Comparison of ENCODE assay signal across 9 cellular contexts in the genomic region with DNA sequence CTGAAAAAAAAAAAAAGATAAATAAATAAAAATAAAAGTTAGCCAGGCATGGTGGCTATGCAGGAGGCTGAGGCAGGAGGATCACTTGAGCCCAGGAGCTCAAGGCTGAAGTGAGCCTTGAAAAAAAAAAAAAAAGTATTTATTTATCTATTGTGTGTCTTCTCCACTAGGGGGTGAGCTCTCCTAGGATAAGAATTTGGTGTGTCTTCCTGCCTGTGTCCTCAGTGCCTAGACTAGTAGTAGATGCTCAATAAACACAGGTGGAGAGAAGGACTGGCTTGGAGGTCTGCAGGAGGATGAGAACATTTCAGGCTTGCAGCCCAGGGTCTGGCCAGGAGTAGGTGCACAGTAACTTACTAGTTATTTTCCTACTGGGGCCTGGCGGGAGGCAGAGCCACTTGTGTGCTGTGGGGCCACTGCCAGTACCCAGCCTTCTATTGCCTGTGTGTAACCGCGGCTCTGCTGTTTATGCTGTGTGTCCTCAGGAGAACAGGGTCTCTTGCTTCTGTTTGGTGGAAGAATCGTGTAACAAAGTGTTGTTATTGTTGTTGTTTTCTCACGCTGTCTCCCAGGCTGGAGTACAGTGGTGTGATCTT. TPM values are rescaled to one million over a fixed set of nuclear protein-coding genes. Genes with fewer than 3 reads are reported as not detected.
A peak's percentile ranks its signal among the peaks of the same experiment; 100 is the strongest.
DNase-seq lines count a peak whose midpoint lies in the region; ATAC-seq and TF ChIP-seq lines count a peak whose summit lies in the region.
"Had no signal": no experiment of that assay in that cellular context is flagged by ENCODE, and none has a peak within 500 bp of the region (broad histone marks: within the 10 kb centered on the region; RNA-seq: fewer than 3 reads in every experiment).

No MANE protein-coding gene starts in this region.

- intact Hi-C loops in natural killer cell (cut with micrococcal nuclease): loop anchor here (1.0 kb wide), 1 partner anchor 78 kb away; no protein-coding TSS in a partner anchor
- intact Hi-C loops in ovary (cut with DNase I): no loop called here

- TF ChIP-seq CTCF in brain microvascular endothelial cell (IDR thresholded peaks at IDR 0.05; ENCODE audit: low read depth, low read length, missing control alignments) (peak; percentile 65), natural killer cell (IDR thresholded peaks at IDR 0.05) (peak; percentile 54), ovary (IDR thresholded peaks at IDR 0.05) (no peak)

- H3K4me3 Mint-ChIP-seq in natural killer cell: no peak overlapping the region

- ATAC-seq in natural killer cell: peak in 2 of 3 donors; percentile 32 to 37

- no peak for TF ChIP-seq EP300 in ovary (IDR thresholded peaks at IDR 0.05)

- H3K27me3 Mint-ChIP-seq in natural killer cell (ENCODE audit: low read depth in 2 of 2): peaks cover 0 to 8% of the 10 kb centered on the region in 2 donors

- peaks cover 9% of the 10 kb centered on the region for H3K27me3 ChIP-seq in brain microvascular endothelial cell (replicated peaks)
- H3K27me3 ChIP-seq in ovary: no peaks in the 10 kb centered on the region

- H3K9me3 ChIP-seq in ovary: no peaks in the 10 kb centered on the region

- H3K36me3 ChIP-seq in brain microvascular endothelial cell (replicated peaks) (no peaks in the 10 kb centered on the region), ovary (no peaks in the 10 kb centered on the region)

- H3K4me1 Mint-ChIP-seq in natural killer cell: peaks cover 6 to 20% of the 10 kb centered on the region in 2 donors

- peaks cover 2% of the 10 kb centered on the region for H3K4me1 ChIP-seq in ovary (ENCODE audit: insufficient read depth)

- H3K27ac ChIP-seq in brain microvascular endothelial cell: no peak overlapping the region
- no peak overlapping the region for H3K27ac ChIP-seq in ovary

- H3K9me3 Mint-ChIP-seq in natural killer cell: no peaks in the 10 kb centered on the region
- H3K9me3 Mint-ChIP-seq: activated naive CD4-positive, alpha-beta T cell treated with anti-CD3 and anti-CD28 coated beads, Interleukin-2, amount 50 U/mL, for 72 hours had no signal

- in situ Hi-C loops in brain microvascular endothelial cell (cut with HindIII; ENCODE audit: low pct_ligation_motif_present, low sequenced_read_pairs): no loop called here

- peak in 4 of 6 experiments; percentile 29 to 72 (median 54) for DNase-seq in stimulated activated naive CD4-positive, alpha-beta T cell (lab: John Stamatoyannopoulos, UW)
- no peak for DNase-seq in stimulated activated naive CD4-positive, alpha-beta T cell treated with Interleukin-2 at 50 U/mL for 16 hours (lab: John Stamatoyannopoulos, UW)
- DNase-seq in NCI-H2196 (lab: John Stamatoyannopoulos, UW; ENCODE audit: unreplicated experiment): peak; percentile 36
- DNase-seq in brain microvascular endothelial cell: no peak
- DNase-seq in natural killer cell: no peak
- no peak for DNase-seq in ovary
- no peak for DNase-seq in NCI-H128 (lab: John Stamatoyannopoulos, UW; ENCODE audit: unreplicated experiment)
- no peak for DNase-seq in COLO829 (ENCODE audit: low spot score)

- no peak overlapping the region for H3K27ac Mint-ChIP-seq in natural killer cell
- H3K27ac Mint-ChIP-seq: activated naive CD4-positive, alpha-beta T cell treated with anti-CD3 and anti-CD28 coated beads, Interleukin-2, amount 50 U/mL, for 72 hours had no signal

- H3K36me3 Mint-ChIP-seq in natural killer cell: no peaks in the 10 kb centered on the region
- H3K36me3 Mint-ChIP-seq: activated naive CD4-positive, alpha-beta T cell treated with anti-CD3 and anti-CD28 coated beads, Interleukin-2, amount 50 U/mL, for 72 hours had no signal

- no peak overlapping the region for H3K4me3 ChIP-seq in brain microvascular endothelial cell (ENCODE audit: low read depth, low read length)
- no peak overlapping the region for H3K4me3 ChIP-seq in ovary

- no peak for TF ChIP-seq POLR2A in ovary (IDR thresholded peaks at IDR 0.05)

- WGBS in ovary, 3 donors: 65 to 70% (median 70%) methylated on average over 5 of the region's 5 CpGs

RNA-seq across cellular contexts. Expression of gene LMTK3, which starts 5.4 kb away (rescaled TPM):
- total RNA-seq in natural killer cell (1 to 10 TPM in 2 of 3 donors, under 1 TPM in 1; 0.64 to 2.9 (median 1.9) TPM), ovary (1 to 10 TPM in 1 of 7 donors, under 1 TPM in 6; 0.38 to 2.5 (median 0.50) TPM)
- polyA plus RNA-seq in ovary: under 1 TPM in 1 of 2 donors, not detected in 1; 0.27 TPM

RNA-seq across cellular contexts. Expression of gene CYTH2, which starts 37.1 kb away (rescaled TPM):
- 10 to 100 TPM; 38.5 to 44.1 (median 39.2) TPM for total RNA-seq in natural killer cell
- 10 to 100 TPM; 38.5 to 66.5 (median 49.4) TPM for total RNA-seq in ovary
- 10 to 100 TPM; 27.6 to 58.2 TPM for polyA plus RNA-seq in ovary

RNA-seq across cellular contexts. Expression of gene SULT2B1, which starts 45.7 kb away (rescaled TPM):
- total RNA-seq in natural killer cell (under 1 TPM in 1 of 3 donors, not detected in 2; 0.40 TPM), ovary (under 1 TPM in 1 of 7 donors, not detected in 6; 0.20 TPM)
- polyA plus RNA-seq in ovary: under 1 TPM in 1 of 2 donors, not detected in 1; 0.10 TPM
- total RNA-seq: activated naive CD4-positive, alpha-beta T cell treated with anti-CD3 and anti-CD28 coated beads, Interleukin-2, amount 50 U/mL, for 72 hours had no signal

RNA-seq across cellular contexts. Expression of gene KCNJ14, which starts 50.9 kb away (rescaled TPM):
- 1 to 10 TPM in 1 of 3 donors, under 1 TPM in 2; 0.77 to 1.2 (median 0.85) TPM for total RNA-seq in natural killer cell
- 1 to 10 TPM in 5 of 7 donors, under 1 TPM in 2; 0.48 to 2.2 (median 1.4) TPM for total RNA-seq in ovary
- polyA plus RNA-seq in ovary: under 1 TPM; 0.56 to 0.63 TPM

Comparison
In these comparisons a context has a peak if more than half of its experiments do, and no peak if none do; other contexts are left out.
1. DNase-seq: peak in stimulated activated naive CD4-positive, alpha-beta T cell (4 of 6) and NCI-H2196 (single experiment); none in stimulated activated naive CD4-positive, alpha-beta T cell treated with Interleukin-2 at 50 U/mL for 16 hours (single experiment), brain microvascular endothelial cell (single experiment), natural killer cell (single experiment), ovary (0 of 5), NCI-H128 (single experiment) and COLO829 (single experiment).
2. CTCF ChIP-seq: peak in brain microvascular endothelial cell (single experiment) and natural killer cell (single experiment); none in ovary (0 of 3).